Comparison of ENCODE assay signal across 8 cellular contexts in the genomic region with DNA sequence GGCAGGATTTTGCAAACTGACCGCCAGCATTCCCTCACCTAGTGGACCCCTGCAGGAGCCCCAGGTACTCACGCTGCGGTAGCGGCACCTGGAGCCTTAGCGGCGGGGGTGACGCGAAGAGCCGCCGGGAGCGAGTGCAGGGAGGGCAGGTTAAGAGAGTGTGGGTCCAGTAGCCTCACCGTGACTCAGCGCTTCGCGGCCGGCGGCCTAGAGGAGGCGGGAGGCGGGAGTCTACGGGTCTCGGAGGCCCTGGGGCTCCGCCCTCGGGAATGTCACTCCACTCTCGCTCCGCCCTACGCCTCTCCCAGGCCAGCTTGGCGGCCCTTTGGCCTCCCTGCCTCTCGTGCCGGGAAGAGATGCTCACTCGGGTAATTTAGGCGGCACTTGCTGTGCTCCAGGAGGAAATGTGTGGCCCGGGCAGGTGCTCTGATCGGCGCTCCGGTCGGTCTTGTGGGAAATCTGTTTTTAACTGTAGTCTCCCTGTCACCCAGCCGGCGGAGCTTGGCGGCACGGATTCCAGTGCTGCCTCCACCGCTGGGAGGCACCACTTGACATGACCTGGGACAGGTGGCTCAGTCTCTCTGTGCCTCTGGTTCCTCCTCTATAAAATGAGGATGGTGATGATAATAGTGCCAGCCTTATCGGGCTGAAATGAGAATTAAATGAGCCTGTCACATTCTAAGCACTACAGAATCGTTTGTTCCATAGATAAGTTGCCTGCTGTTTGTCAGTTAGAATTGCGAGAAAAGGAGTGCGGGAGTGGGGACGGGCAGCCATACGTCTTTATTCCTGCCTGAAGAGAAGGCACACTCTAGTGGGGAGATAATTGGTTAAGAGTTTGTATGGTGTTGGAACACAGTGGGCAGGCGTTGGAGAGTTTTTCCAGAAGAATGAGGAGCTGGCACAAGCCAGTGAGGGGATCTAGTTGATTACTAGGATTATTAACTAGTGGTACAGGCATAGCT. TPM values are rescaled to one million over a fixed set of nuclear protein-coding genes. Genes with fewer than 3 reads are reported as not detected.
DNase-seq lines count a peak whose midpoint lies in the region; ATAC-seq, FAIRE-seq and TF ChIP-seq lines count a peak whose summit lies in the region.

A gene (minus strand): TSS at position 216 of the 965 bp plus-strand sequence. CDS start 2,076 bp downstream, outside the sequence.

- peak within 1 kb of the TSS; percentile 60 for H3K9ac ChIP-seq in keratinocyte (ENCODE audit: control insufficient read depth, extremely low read depth, insufficient read depth, low read length)

- DNase-seq in ACHN (peak; percentile 81), NCI-H2171 treated with DMSO at 0.1 percent for 48 hours (lab: John Stamatoyannopoulos, UW) (peak; percentile 83), cerebellar cortex (ENCODE audit: low spot score) (peak; percentile 86), keratinocyte (ENCODE audit: low read depth, low spot score) (no peak)
- DNase-seq in stimulated activated CD4-positive, alpha-beta T cell treated with anti-CD3 and anti-CD28 coated beads, Interleukin-12 subunit alpha, Interleukin-12 subunit beta, amount 100 ng/mL, for 48 hours (ENCODE audit: low read depth in 2 of 3, low spot score in 1 of 3) = peak; percentile 27 to 65 (median 41)

- H3K27me3 ChIP-seq in keratinocyte (ENCODE audit: control insufficient read depth, extremely low read depth, insufficient read depth, low read length) = no peaks in the 10 kb centered on the region

- H3K79me2 ChIP-seq in keratinocyte (ENCODE audit: control insufficient read depth, insufficient read depth, low read length) = no peaks in the 10 kb centered on the region

- H3K9me1 ChIP-seq in keratinocyte (ENCODE audit: control insufficient read depth, extremely low read depth, insufficient read depth, low read length) = no peaks in the 10 kb centered on the region

- peak within 1 kb of the TSS; percentile 79 for H2AFZ ChIP-seq in keratinocyte (ENCODE audit: control insufficient read depth, low read length)

- TF ChIP-seq CTCF in WI38 (IDR thresholded peaks at IDR 0.05; ENCODE audit: low read depth, low read length) = peak; percentile 27; the same call in 1 of the 2 replicates
- peak; percentile 47 to 79 (median 52) for TF ChIP-seq CTCF in keratinocyte (optimal IDR thresholded peaks at IDR 0.05 in 1 of 3, IDR thresholded peaks at IDR 0.05 in 1 of 3, conservative IDR thresholded peaks at IDR 0.05 in 1 of 3; ENCODE audit: extremely low read depth in 1 of 3, insufficient read depth in 2 of 3, low read length in 3 of 3)

- no peaks in the 10 kb centered on the region for H4K20me1 ChIP-seq in keratinocyte (ENCODE audit: control insufficient read depth, extremely low read depth, insufficient read depth, low read length)

- H3K9me3 ChIP-seq in keratinocyte (ENCODE audit: control insufficient read depth, low read depth, low read length) = no peaks in the 10 kb centered on the region

- ATAC-seq in GM18867 (IDR thresholded peaks at IDR 0.05; ENCODE audit: unreplicated experiment) (peak; percentile 98), HG03095 (IDR thresholded peaks at IDR 0.05; ENCODE audit: unreplicated experiment) (peak; percentile 99)

- peak within 1 kb of the TSS; percentile 88 for H3K4me2 ChIP-seq in keratinocyte (ENCODE audit: control insufficient read depth, extremely low read depth, insufficient read depth, low read depth, low read length)

- dilution Hi-C loops in keratinocyte (cut with MboI; ENCODE audit: extremely low pct_ligation_motif_present, low sequenced_read_pairs) = no loop called here

- in situ Hi-C loops in ACHN (cut with HindIII; ENCODE audit: low pct_ligation_motif_present, low pct_unique_long_range_greater_than_20kb, low sequenced_read_pairs) = no loop called here

- peaks cover 18% of the 10 kb centered on the region for H3K4me1 ChIP-seq in keratinocyte (ENCODE audit: control insufficient read depth, extremely low read depth, insufficient read depth, low read length)

- FAIRE-seq in keratinocyte (lab: Jason Lieb, UNC) = peak; percentile 9

- peak within 1 kb of the TSS; percentile 67 for H3K27ac ChIP-seq in keratinocyte (ENCODE audit: control insufficient read depth, insufficient read depth, low read length)

- peak within 1 kb of the TSS; percentile 66 for H3K4me3 ChIP-seq in WI38 (ENCODE audit: low read depth, low read length)
- H3K4me3 ChIP-seq in keratinocyte (ENCODE audit: control insufficient read depth in 2 of 3, extremely low read depth in 1 of 3, insufficient read depth in 2 of 3, low read depth in 1 of 3, low read length in 3 of 3) = peak within 1 kb of the TSS; percentile 43 to 65 (median 63)

- no peaks in the 10 kb centered on the region for H3K36me3 ChIP-seq in keratinocyte (ENCODE audit: control insufficient read depth in 2 of 2, extremely low read depth in 1 of 2, insufficient read depth in 2 of 2, low read length in 2 of 2)

RNA-seq across cellular contexts. Expression of the gene that starts here (rescaled TPM):
- polyA plus RNA-seq in keratinocyte = 17.5 to 23.2 TPM (median 20.2 TPM) in 3 replicates
- polyA plus RNA-seq in keratinocyte (2011; ENCODE audit: low read depth) = 16.3 TPM
- polyA plus RNA-seq in keratinocyte (2011; cell fraction: cytosol; rRNA removed) = 17.8 and 26.2 TPM in 2 replicates
- 13.3 and 14.2 TPM in 2 replicates for polyA plus RNA-seq in keratinocyte (2011; cell fraction: nucleus; rRNA removed)
- 18.8 and 18.9 TPM in 2 replicates for polyA plus RNA-seq in keratinocyte (2012; ENCODE audit: low replicate concordance)
- polyA minus RNA-seq in keratinocyte = 4.9 to 9.0 TPM (median 8.4 TPM) in 3 replicates
- polyA minus RNA-seq in keratinocyte (2011; cell fraction: cytosol; rRNA and poly(A)+ RNA removed) = 7.3 TPM
- 3.3 and 7.4 TPM in 2 replicates for polyA minus RNA-seq in keratinocyte (2011; cell fraction: nucleus; rRNA and poly(A)+ RNA removed)
